In the genomic region with DNA sequence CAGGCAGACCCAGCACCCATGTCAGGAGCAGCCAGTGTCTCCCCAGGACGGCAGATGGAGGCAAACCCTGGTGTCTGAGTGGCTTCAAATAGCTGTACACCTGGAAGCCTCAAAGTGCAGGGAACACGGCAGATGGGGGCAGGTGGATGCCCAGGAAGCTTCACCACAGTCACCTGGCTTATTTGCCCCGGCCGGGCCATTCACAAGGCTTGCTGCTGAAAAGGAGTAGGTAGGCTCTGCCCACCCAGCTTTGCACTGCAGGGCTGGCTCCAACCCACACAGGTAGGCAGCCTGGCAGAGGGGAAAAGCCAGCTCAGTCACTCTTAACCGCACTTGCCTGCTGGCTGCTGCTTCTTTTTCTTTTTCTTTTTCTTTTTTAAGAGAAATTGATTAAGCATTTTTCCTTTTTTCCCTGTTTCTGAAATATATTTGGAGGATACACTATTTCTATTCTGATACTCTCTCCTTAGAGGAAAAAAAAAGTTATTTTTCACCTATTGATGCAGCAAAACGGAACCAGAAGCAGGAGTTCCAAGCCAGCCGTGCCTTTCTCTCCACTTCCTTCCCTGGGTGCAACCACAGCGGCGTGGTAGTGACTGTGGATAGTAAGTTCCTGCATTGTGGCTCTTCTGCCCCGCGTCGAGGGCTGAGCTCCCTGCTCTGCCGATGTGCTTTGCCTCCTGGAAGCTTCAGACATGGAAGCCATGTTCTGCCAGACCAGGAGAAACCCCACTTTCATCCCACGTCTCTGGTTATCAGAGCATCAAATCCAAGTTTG, we compare ENCODE assay signal across 11 cellular contexts.
DNase-seq lines count a peak whose midpoint lies in the region; ATAC-seq and FAIRE-seq lines count a peak whose summit lies in the region.
"Had no signal": no experiment of that assay in that cellular context is flagged by ENCODE, and none has a peak within 500 bp of the region (broad histone marks: within the 10 kb centered on the region; RNA-seq: fewer than 3 reads in every experiment).

No MANE protein-coding gene starts in this region.

- 58 to 74% (median 64%) methylated on average over 14 of the region's 14 CpGs for WGBS in small intestine, 3 donors

- no peak overlapping the region for H3K4me3 ChIP-seq in small intestine (ENCODE audit: low read depth in 1 of 2, low read length in 2 of 2)
- no peak overlapping the region for H3K4me3 ChIP-seq in Karpas-422 (ENCODE audit: low read length)

- H4K20me1 ChIP-seq in Karpas-422 (ENCODE audit: insufficient read depth, low read depth, low read length): no peaks in the 10 kb centered on the region

- FAIRE-seq in small intestine (lab: Jason Lieb, UNC): no peak

- H3K4me3 Mint-ChIP-seq in activated naive CD4-positive, alpha-beta T cell treated with anti-CD3 and anti-CD28 coated beads, Interleukin-2, amount 10 ng/mL, durations not matched to agents 7 days and 5 days: peak overlapping the region; percentile 76

- no peaks in the 10 kb centered on the region for H3K79me2 ChIP-seq in Karpas-422 (ENCODE audit: low read length)

- peaks cover 48% of the 10 kb centered on the region for H3K4me1 Mint-ChIP-seq in activated naive CD4-positive, alpha-beta T cell treated with anti-CD3 and anti-CD28 coated beads, Interleukin-2, amount 10 ng/mL, durations not matched to agents 7 days and 5 days

- no peaks in the 10 kb centered on the region for H3K9me2 ChIP-seq in Karpas-422 (replicated peaks; ENCODE audit: insufficient read depth, low read length)

- H3K36me3 Mint-ChIP-seq in activated naive CD4-positive, alpha-beta T cell treated with anti-CD3 and anti-CD28 coated beads, Interleukin-2, amount 10 ng/mL, durations not matched to agents 7 days and 5 days: no peaks in the 10 kb centered on the region

- no peaks in the 10 kb centered on the region for H3K9me3 ChIP-seq in small intestine (ENCODE audit: control insufficient read depth, low read depth)
- H3K9me3 ChIP-seq in Karpas-422 (ENCODE audit: low read length): no peaks in the 10 kb centered on the region

- H3K27me3 Mint-ChIP-seq in activated naive CD4-positive, alpha-beta T cell treated with anti-CD3 and anti-CD28 coated beads, Interleukin-2, amount 10 ng/mL, durations not matched to agents 7 days and 5 days: peaks cover 19% of the 10 kb centered on the region

- CTCF ChIA-PET in activated naive CD4-positive, alpha-beta T cell treated with anti-CD3 and anti-CD28 coated beads, Interleukin-2, amount 10 ng/mL, durations not matched to agents 7 days and 5 days (lab: Charles Lee): interaction anchor here (1.2 kb wide), 1 partner anchor 99 kb away, joined by 4 read pairs; no protein-coding TSS in a partner anchor

- H3K27ac Mint-ChIP-seq in activated naive CD4-positive, alpha-beta T cell treated with anti-CD3 and anti-CD28 coated beads, Interleukin-2, amount 10 ng/mL, durations not matched to agents 7 days and 5 days: peak overlapping the region; percentile 100

- DNase-seq in CMK (ENCODE audit: low read depth) (peak; percentile 31), T-helper 1 cell (peak in 3 of 5 donors; percentile 18 to 29 (median 21)), small intestine (peak; percentile 17), Karpas-422 (no peak), superior temporal gyrus (ENCODE audit: extremely low spot score) (no peak)
- peak; percentile 58 for DNase-seq in activated naive CD4-positive, alpha-beta T cell treated with anti-CD3 and anti-CD28 coated beads, Interleukin-2, amount 10 ng/mL, durations not matched to agents 7 days and 5 days
- DNase-seq: activated CD4-positive, CD25-positive, alpha-beta regulatory T cell treated with anti-CD3 and anti-CD28 coated beads, Interleukin-2, amount 50 U/mL, for 72 hours; DMS79; NCI-H345 had no signal

- H3K27ac ChIP-seq in small intestine (ENCODE audit: low read depth in 1 of 2, low read length in 1 of 2) (no peak overlapping the region), Karpas-422 (ENCODE audit: low read length) (no peak overlapping the region)

- no peak overlapping the region for H3K9ac ChIP-seq in Karpas-422 (ENCODE audit: low read length)

- H3K36me3 ChIP-seq in small intestine (ENCODE audit: control insufficient read depth in 2 of 2, insufficient read depth in 2 of 2, low read length in 2 of 2) (no peaks in the 10 kb centered on the region), Karpas-422 (ENCODE audit: insufficient read depth, low read length) (no peaks in the 10 kb centered on the region)

- H3K4me2 ChIP-seq in Karpas-422 (ENCODE audit: low read depth, low read length, poor library complexity, severe bottlenecking): no peak overlapping the region

- no peak overlapping the region for H2AFZ ChIP-seq in Karpas-422 (ENCODE audit: low read length)

- H3K4me1 ChIP-seq in small intestine (ENCODE audit: control insufficient read depth in 2 of 2, insufficient read depth in 1 of 2, low read depth in 1 of 2, low read length in 1 of 2) (no peaks in the 10 kb centered on the region), Karpas-422 (ENCODE audit: low read length) (no peaks in the 10 kb centered on the region)

- no peaks in the 10 kb centered on the region for H3K9me3 Mint-ChIP-seq in activated naive CD4-positive, alpha-beta T cell treated with anti-CD3 and anti-CD28 coated beads, Interleukin-2, amount 10 ng/mL, durations not matched to agents 7 days and 5 days

- H3K27me3 ChIP-seq in small intestine (ENCODE audit: control insufficient read depth in 2 of 2, insufficient read depth in 2 of 2, low read length in 2 of 2) (no peaks in the 10 kb centered on the region), Karpas-422 (ENCODE audit: low read length) (no peaks in the 10 kb centered on the region)

- ATAC-seq in HG03135 (IDR thresholded peaks at IDR 0.05; ENCODE audit: unreplicated experiment) (no peak), HG03108 (IDR thresholded peaks at IDR 0.05; ENCODE audit: unreplicated experiment) (no peak)

Comparison
In these comparisons a context has a peak if more than half of its experiments do, and no peak if none do; other contexts are left out.
1. DNase-seq: peak in CMK (single experiment), T-helper 1 cell (3 of 5), activated naive CD4-positive, alpha-beta T cell treated with anti-CD3 and anti-CD28 coated beads, Interleukin-2, amount 10 ng/mL, durations not matched to agents 7 days and 5 days (single experiment) and small intestine (single experiment); none in Karpas-422 (single experiment) and superior temporal gyrus (single experiment).